ENCODE assay signal across 8 cellular contexts in the genomic region with DNA sequence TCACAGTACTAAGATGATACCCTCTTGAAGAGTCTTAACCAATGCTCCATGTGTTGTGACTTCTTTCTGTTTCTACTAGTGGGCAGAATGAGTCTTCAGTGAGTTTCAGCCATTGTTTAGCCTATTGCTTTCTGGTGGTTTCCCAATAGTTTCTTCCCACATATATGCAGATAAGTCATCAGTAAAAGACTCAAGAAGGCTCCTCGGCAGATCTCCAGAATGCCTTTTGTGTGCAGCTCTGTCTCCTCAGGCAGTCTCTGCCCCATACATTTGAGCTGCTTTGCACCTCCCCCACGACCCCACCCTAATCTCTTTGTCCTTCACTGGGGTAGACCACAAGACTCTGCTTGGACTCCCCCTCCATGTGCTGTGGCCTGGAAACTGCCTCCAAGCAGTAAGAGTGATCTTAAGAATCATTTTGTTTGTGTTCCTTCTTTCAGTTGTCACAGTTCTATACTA.
A peak's percentile ranks its signal among the peaks of the same experiment; 100 is the strongest.
DNase-seq lines count a peak whose midpoint lies in the region; ATAC-seq and TF ChIP-seq lines count a peak whose summit lies in the region.

No MANE protein-coding gene starts in this region.

- H4K20me1 ChIP-seq in MM.1S (ENCODE audit: insufficient read depth, low read length): no peaks in the 10 kb centered on the region

- H3K4me2 ChIP-seq in MM.1S (ENCODE audit: low read depth, low read length): no peak overlapping the region

- ATAC-seq in GM19395 (IDR thresholded peaks at IDR 0.05; ENCODE audit: unreplicated experiment): peak; percentile 79
- ATAC-seq in HG03469 (IDR thresholded peaks at IDR 0.05; ENCODE audit: unreplicated experiment): peak; percentile 58

- H3K27me3 ChIP-seq in MM.1S (replicated peaks; ENCODE audit: insufficient read depth, low read length): no peaks in the 10 kb centered on the region

- H3K36me3 ChIP-seq in MM.1S (replicated peaks; ENCODE audit: insufficient read depth, low read length): no peaks in the 10 kb centered on the region

- H3F3A ChIP-seq in MM.1S (ENCODE audit: insufficient read depth, low read length): no peaks in the 10 kb centered on the region

- no peaks in the 10 kb centered on the region for H3K4me1 ChIP-seq in MM.1S (ENCODE audit: low read length)

- no peak overlapping the region for H2AFZ ChIP-seq in MM.1S (ENCODE audit: low read length)

- H3K4me3 ChIP-seq in astrocyte of the spinal cord (ENCODE audit: low read depth, low read length) (no peak overlapping the region), MM.1S (ENCODE audit: low read length) (no peak overlapping the region)

- DNase-seq in astrocyte of the spinal cord (ENCODE audit: low read depth, low spot score) (peak; percentile 96), OCI-M2 (lab: John Stamatoyannopoulos, UW; ENCODE audit: unreplicated experiment) (no peak), COLO829 (ENCODE audit: low spot score) (no peak), MM.1S (no peak), GF-D8 (lab: John Stamatoyannopoulos, UW) (no peak)
- peak; percentile 44 to 60 (median 46) for DNase-seq in stimulated activated CD4-positive, alpha-beta T cell treated with anti-CD3 and anti-CD28 coated beads, Interleukin-12 subunit alpha, Interleukin-12 subunit beta, amount 100 ng/mL, for 48 hours (ENCODE audit: low read depth in 2 of 3, low spot score in 1 of 3)

- H3K9ac ChIP-seq in MM.1S (ENCODE audit: low read length): no peak overlapping the region

- in situ Hi-C loops in astrocyte of the spinal cord (cut with HindIII; ENCODE audit: low sequenced_read_pairs): no loop called here

- no peak overlapping the region for H3K27ac ChIP-seq in MM.1S (ENCODE audit: low read length)

- H3K79me2 ChIP-seq in MM.1S (ENCODE audit: low read length): no peaks in the 10 kb centered on the region

- no peaks in the 10 kb centered on the region for H3K9me3 ChIP-seq in MM.1S (replicated peaks; ENCODE audit: insufficient read depth, low read length)

- TF ChIP-seq CTCF in astrocyte of the spinal cord (IDR thresholded peaks at IDR 0.05; ENCODE audit: low read depth, low read length) (no peak), MM.1S (IDR thresholded peaks at IDR 0.05; ENCODE audit: low read length) (no peak)

- H3K9me2 ChIP-seq in MM.1S (replicated peaks; ENCODE audit: insufficient read depth, low read length): no peaks in the 10 kb centered on the region

Comparison
In these comparisons a context has a peak if more than half of its experiments do, and no peak if none do; other contexts are left out.
1. DNase-seq: peak in astrocyte of the spinal cord (single experiment) and stimulated activated CD4-positive, alpha-beta T cell treated with anti-CD3 and anti-CD28 coated beads, Interleukin-12 subunit alpha, Interleukin-12 subunit beta, amount 100 ng/mL, for 48 hours (3 of 3); none in OCI-M2 (single experiment), COLO829 (single experiment), MM.1S (single experiment) and GF-D8 (single experiment).